8 cellular contexts compared by ENCODE assay signal in genomic region chr17:76501018-76501826, GRCh38. TPM values are rescaled to one million over a fixed set of nuclear protein-coding genes. Genes with fewer than 3 reads are reported as not detected.
A peak's percentile ranks its signal among the peaks of the same experiment; 100 is the strongest.
DNase-seq lines count a peak whose midpoint lies in the region; ATAC-seq and TF ChIP-seq lines count a peak whose summit lies in the region.

Gene RHBDF2, minus strand, starts transcription at chr17:76501423. Its CDS starts 19,899 bp downstream, at chr17:76481524.

- H3K9me3 ChIP-seq in breast epithelium (no peaks in the 10 kb centered on the region), spleen (no peaks in the 10 kb centered on the region)

- peak; percentile 32 to 48 for DNase-seq in NCI-H187 (lab: John Stamatoyannopoulos, UW)
- DNase-seq in NCI-H187 treated with DMSO at 0.1 percent for 48 hours (lab: John Stamatoyannopoulos, UW), result no peak
- DNase-seq in NCI-H2171 treated with DMSO at 0.1 percent for 48 hours (lab: John Stamatoyannopoulos, UW), result peak; percentile 74
- peak; percentile 95 for DNase-seq in WTC11 (ENCODE audit: low spot score)
- DNase-seq in breast epithelium (ENCODE audit: low spot score in 2 of 2), result peak; percentile 87 to 95
- DNase-seq in iPS-NIHi7 (ENCODE audit: extremely low spot score), result peak; percentile 95
- peak; percentile 99 for DNase-seq in spleen

- H3K4me3 Mint-ChIP-seq in WTC11, result peak within 1 kb of the TSS; percentile 82

- peak within 1 kb of the TSS; percentile 62 for H3K27ac Mint-ChIP-seq in WTC11

- no peaks in the 10 kb centered on the region for H3K36me3 Mint-ChIP-seq in WTC11

- WGBS in spleen, 5 donors, result 0 to 1% (median 0%) methylated on average over 15 to 72 of the region's 72 CpGs

- H3K27me3 Mint-ChIP-seq in WTC11 (ENCODE audit: low read depth), result peaks cover 5% of the 10 kb centered on the region

- ATAC-seq in HG03039 (IDR thresholded peaks at IDR 0.05; ENCODE audit: unreplicated experiment) (peak; percentile 63), WTC11 (peak; percentile 82)

- H3K36me3 ChIP-seq in breast epithelium (no peaks in the 10 kb centered on the region), spleen (peaks cover 0 to 15% (median 0%) of the 10 kb centered on the region in 6 donors)

- H3K4me1 ChIP-seq in breast epithelium (peaks cover 9 to 20% of the 10 kb centered on the region in 2 donors), spleen (peaks cover 34 to 84% (median 66%) of the 10 kb centered on the region in 6 donors)

- TF ChIP-seq CTCF in WTC11 (IDR thresholded peaks at IDR 0.05) (no peak), breast epithelium (IDR thresholded peaks at IDR 0.05) (no peak), spleen (IDR thresholded peaks at IDR 0.05 in 8 of 11, conservative IDR thresholded peaks at IDR 0.05 in 3 of 11) (peak in 3 of 11 experiments; percentile 2 to 47 (median 22))

- CTCF ChIA-PET in WTC11 (lab: Charles Lee), result interaction anchor here (0.5 to 5.1 kb wide), 15 partner anchors 22 to 180 kb away, joined by 3 to 30 read pairs (median 6); partner anchors contain the start of gene AANAT

- intact Hi-C loops in breast epithelium (cut with DNase I; ENCODE audit: low total_unique reads), result no loop called here
- intact Hi-C loops in spleen (cut with DNase I; ENCODE audit: low total_unique reads), result loop anchor here (10.0 kb wide), 1 partner anchor 196 kb away; the partner anchor contains the start of gene QRICH2

- no peaks in the 10 kb centered on the region for H3K9me3 Mint-ChIP-seq in WTC11

- H3K4me1 Mint-ChIP-seq in WTC11, result peaks cover 48% of the 10 kb centered on the region

- TF ChIP-seq POLR2A in breast epithelium (IDR thresholded peaks at IDR 0.05) (no peak), spleen (IDR thresholded peaks at IDR 0.05) (peak; percentile 65 to 91 (median 75))

- H3K4me3 ChIP-seq in breast epithelium, result peak within 1 kb of the TSS; percentile 67 to 85 (median 71)
- H3K4me3 ChIP-seq in spleen, result peak within 1 kb of the TSS; percentile 51 to 99 (median 91)

- H3K27me3 ChIP-seq in breast epithelium (no peaks in the 10 kb centered on the region), spleen (replicated peaks in 1 of 7) (no peaks in the 10 kb centered on the region)

- POLR2A ChIA-PET in WTC11 (lab: Charles Lee), result no interaction called here

- H3K27ac ChIP-seq in breast epithelium, result peak within 1 kb of the TSS; percentile 73 to 81
- H3K27ac ChIP-seq in spleen, result peak within 1 kb of the TSS; percentile 88 to 98 (median 95)

TF ChIP-seq in WTC11, 78 proteins besides CTCF, POLR2A, EP300 and RAD21 (continues in another document):
- TF ChIP-seq NR2C2 (CRISPR knock-in tag; IDR thresholded peaks at IDR 0.05) (no peak), SOX15 (CRISPR knock-in tag; IDR thresholded peaks at IDR 0.05) (no peak), ERG (CRISPR knock-in tag; IDR thresholded peaks at IDR 0.05) (no peak), NR1H2 (CRISPR knock-in tag; IDR thresholded peaks at IDR 0.05) (no peak), ATF1 (CRISPR knock-in tag; IDR thresholded peaks at IDR 0.05) (0 out of 2 replicates have a peak, but pooled peaks have one; percentile 38), TP53 (CRISPR knock-in tag; IDR thresholded peaks at IDR 0.05) (no peak)
- TF ChIP-seq, protein P1, sequence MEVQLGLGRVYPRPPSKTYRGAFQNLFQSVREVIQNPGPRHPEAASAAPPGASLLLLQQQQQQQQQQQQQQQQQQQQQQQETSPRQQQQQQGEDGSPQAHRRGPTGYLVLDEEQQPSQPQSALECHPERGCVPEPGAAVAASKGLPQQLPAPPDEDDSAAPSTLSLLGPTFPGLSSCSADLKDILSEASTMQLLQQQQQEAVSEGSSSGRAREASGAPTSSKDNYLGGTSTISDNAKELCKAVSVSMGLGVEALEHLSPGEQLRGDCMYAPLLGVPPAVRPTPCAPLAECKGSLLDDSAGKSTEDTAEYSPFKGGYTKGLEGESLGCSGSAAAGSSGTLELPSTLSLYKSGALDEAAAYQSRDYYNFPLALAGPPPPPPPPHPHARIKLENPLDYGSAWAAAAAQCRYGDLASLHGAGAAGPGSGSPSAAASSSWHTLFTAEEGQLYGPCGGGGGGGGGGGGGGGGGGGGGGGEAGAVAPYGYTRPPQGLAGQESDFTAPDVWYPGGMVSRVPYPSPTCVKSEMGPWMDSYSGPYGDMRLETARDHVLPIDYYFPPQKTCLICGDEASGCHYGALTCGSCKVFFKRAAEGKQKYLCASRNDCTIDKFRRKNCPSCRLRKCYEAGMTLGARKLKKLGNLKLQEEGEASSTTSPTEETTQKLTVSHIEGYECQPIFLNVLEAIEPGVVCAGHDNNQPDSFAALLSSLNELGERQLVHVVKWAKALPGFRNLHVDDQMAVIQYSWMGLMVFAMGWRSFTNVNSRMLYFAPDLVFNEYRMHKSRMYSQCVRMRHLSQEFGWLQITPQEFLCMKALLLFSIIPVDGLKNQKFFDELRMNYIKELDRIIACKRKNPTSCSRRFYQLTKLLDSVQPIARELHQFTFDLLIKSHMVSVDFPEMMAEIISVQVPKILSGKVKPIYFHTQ (CRISPR knock-in tag; IDR thresholded peaks at IDR 0.05), result no peak
- TF ChIP-seq, protein P2, sequence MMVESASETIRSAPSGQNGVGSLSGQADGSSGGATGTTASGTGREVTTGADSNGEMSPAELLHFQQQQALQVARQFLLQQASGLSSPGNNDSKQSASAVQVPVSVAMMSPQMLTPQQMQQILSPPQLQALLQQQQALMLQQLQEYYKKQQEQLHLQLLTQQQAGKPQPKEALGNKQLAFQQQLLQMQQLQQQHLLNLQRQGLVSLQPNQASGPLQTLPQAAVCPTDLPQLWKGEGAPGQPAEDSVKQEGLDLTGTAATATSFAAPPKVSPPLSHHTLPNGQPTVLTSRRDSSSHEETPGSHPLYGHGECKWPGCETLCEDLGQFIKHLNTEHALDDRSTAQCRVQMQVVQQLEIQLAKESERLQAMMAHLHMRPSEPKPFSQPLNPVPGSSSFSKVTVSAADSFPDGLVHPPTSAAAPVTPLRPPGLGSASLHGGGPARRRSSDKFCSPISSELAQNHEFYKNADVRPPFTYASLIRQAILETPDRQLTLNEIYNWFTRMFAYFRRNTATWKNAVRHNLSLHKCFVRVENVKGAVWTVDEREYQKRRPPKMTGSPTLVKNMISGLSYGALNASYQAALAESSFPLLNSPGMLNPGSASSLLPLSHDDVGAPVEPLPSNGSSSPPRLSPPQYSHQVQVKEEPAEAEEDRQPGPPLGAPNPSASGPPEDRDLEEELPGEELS (CRISPR knock-in tag; IDR thresholded peaks at IDR 0.05), result 0 out of 2 replicates have a peak, but pooled peaks have one; percentile 69
- TF ChIP-seq, protein P3, sequence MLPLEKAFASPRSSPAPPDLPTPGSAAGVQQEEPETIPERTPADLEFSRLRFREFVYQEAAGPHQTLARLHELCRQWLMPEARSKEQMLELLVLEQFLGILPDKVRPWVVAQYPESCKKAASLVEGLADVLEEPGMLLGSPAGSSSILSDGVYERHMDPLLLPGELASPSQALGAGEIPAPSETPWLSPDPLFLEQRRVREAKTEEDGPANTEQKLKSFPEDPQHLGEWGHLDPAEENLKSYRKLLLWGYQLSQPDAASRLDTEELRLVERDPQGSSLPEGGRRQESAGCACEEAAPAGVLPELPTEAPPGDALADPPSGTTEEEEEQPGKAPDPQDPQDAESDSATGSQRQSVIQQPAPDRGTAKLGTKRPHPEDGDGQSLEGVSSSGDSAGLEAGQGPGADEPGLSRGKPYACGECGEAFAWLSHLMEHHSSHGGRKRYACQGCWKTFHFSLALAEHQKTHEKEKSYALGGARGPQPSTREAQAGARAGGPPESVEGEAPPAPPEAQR (CRISPR knock-in tag; IDR thresholded peaks at IDR 0.05), result no peak
- TF ChIP-seq, protein P4, sequence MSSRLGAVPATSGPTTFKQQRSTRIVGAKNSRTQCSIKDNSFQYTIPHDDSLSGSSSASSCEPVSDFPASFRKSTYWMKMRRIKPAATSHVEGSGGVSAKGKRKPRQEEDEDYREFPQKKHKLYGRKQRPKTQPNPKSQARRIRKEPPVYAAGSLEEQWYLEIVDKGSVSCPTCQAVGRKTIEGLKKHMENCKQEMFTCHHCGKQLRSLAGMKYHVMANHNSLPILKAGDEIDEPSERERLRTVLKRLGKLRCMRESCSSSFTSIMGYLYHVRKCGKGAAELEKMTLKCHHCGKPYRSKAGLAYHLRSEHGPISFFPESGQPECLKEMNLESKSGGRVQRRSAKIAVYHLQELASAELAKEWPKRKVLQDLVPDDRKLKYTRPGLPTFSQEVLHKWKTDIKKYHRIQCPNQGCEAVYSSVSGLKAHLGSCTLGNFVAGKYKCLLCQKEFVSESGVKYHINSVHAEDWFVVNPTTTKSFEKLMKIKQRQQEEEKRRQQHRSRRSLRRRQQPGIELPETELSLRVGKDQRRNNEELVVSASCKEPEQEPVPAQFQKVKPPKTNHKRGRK (CRISPR knock-in tag; IDR thresholded peaks at IDR 0.05; ENCODE audit: borderline replicate concordance), result no peak

RNA-seq across cellular contexts. Expression of gene RHBDF2, which starts in this region (rescaled TPM):
- total RNA-seq in WTC11 (2021) (28.6 to 33.0 TPM (median 31.5 TPM) in 3 replicates), breast epithelium (10 to 100 TPM; 13.4 to 35.5 (median 26.8) TPM), spleen (100 to 1,000 TPM in 4 of 7 donors, 10 to 100 TPM in 3; 95.1 to 147 (median 114) TPM)
- 10 to 100 TPM; 31.4 to 72.7 (median 53.3) TPM for polyA plus RNA-seq in spleen
